In the genomic region with DNA sequence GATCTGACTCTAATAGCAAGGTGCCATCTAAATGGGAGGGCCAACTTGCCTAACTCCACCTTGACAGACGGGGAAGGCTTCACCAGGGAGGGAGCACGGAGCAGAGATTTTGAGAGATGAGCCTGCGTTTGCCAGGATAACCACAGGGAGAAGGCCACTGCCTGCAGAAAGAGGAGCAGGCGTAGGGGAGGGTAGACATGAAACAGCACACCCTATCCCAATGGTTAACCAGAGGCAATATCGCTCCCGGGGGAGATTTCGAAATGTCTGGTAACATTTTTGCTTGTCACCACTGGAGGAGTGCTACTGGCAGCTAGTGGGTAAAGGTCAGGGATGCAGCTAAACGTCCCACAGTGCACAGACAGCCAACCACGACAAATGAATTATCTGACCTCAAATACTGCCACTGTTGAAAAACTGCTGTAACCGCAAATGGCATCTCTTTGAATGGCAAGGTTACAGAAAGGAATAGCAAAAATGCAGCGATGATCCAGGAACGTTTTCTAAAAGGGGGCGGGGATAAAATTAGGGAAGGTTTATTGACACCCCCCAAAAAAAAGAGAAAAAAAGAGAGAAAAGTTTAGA, we compare ENCODE assay signal across 8 cellular contexts.
DNase-seq lines count a peak whose midpoint lies in the region; ATAC-seq lines count a peak whose summit lies in the region.

No MANE protein-coding gene starts in this region.

- peak overlapping the region; percentile 5 to 43 for H3K4me3 ChIP-seq in duodenal mucosa (ENCODE audit: low read depth in 1 of 2, low read length in 2 of 2)

- H3K9me3 ChIP-seq in duodenal mucosa (ENCODE audit: control insufficient read depth in 1 of 2, low read length in 2 of 2) = peaks cover 7 to 13% of the 10 kb centered on the region in 2 donors

- no peaks in the 10 kb centered on the region for H3K36me3 ChIP-seq in duodenal mucosa (ENCODE audit: control insufficient read depth in 1 of 2, insufficient read depth in 2 of 2, low read length in 2 of 2)

- H3K27ac ChIP-seq in duodenal mucosa (ENCODE audit: low read depth, low read length) = no peak overlapping the region

- peaks cover 10 to 13% of the 10 kb centered on the region in 2 donors for H3K4me1 ChIP-seq in duodenal mucosa (ENCODE audit: control insufficient read depth in 1 of 2, insufficient read depth in 2 of 2, low read length in 2 of 2)

- H3K27me3 ChIP-seq in duodenal mucosa (ENCODE audit: control insufficient read depth in 1 of 2, insufficient read depth in 2 of 2, low read length in 2 of 2) = no peaks in the 10 kb centered on the region

- no peak overlapping the region for H3K9ac ChIP-seq in duodenal mucosa (ENCODE audit: low read depth in 1 of 2, low read length in 2 of 2)

- DNase-seq in D341Med (ENCODE audit: low spot score) = peak; percentile 41
- peak; percentile 98 for DNase-seq in SK-N-DZ (ENCODE audit: low spot score)
- DNase-seq in myocyte (ENCODE audit: low read depth) = peak; percentile 92
- DNase-seq in DMS79 treated with DMSO at 0.1 percent for 48 hours (lab: John Stamatoyannopoulos, UW) = no peak
- no peak for DNase-seq in HCEC 1CT

- ATAC-seq in GM19372 (IDR thresholded peaks at IDR 0.05; ENCODE audit: low read depth, unreplicated experiment) = peak; percentile 70
- peak; percentile 70 for ATAC-seq in HG03378 (IDR thresholded peaks at IDR 0.05; ENCODE audit: unreplicated experiment)

Comparison
In these comparisons a context has a peak if more than half of its experiments do, and no peak if none do; other contexts are left out.
1. DNase-seq: peak in D341Med (single experiment), SK-N-DZ (single experiment) and myocyte (single experiment); none in DMS79 treated with DMSO at 0.1 percent for 48 hours (single experiment) and HCEC 1CT (single experiment).